In the genomic region with DNA sequence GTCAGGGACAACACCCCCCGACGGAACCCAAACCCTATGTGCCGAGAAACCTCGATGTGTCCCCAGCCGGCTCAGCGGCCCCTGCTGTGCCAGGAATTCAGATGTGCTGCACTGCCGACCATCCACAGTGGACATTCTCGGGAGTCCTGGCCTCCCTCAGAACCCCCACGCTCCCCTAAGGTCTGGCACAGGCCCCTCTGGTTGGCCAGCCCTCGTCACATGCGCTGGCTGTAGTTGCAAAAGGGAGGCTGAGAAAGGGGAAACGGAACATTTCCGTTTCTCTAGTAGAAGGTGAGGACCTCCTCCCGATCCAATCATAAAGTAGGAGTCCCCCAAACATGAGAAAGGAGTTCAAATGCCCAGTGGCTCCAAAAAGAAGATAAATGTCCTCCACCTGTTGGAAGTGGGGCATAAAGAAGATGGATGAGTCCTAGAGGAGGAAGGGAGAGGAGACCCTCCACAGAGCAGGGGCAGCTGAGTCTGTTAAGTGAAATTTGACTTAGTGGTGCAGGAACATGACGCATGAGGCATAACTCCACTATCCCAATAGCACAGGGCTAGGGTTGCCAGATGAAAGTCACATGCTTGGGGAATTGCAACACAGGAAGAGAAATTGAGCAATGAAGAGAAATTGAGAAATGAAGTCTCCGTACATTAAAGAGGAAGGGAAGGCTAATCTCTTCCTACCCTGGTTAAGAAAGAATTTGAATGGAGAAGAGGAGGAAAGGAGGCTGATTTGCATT, we compare ENCODE assay signal across 8 cellular contexts. TPM values are rescaled to one million over a fixed set of nuclear protein-coding genes. Genes with fewer than 3 reads are reported as not detected.
A peak's percentile ranks its signal among the peaks of the same experiment; 100 is the strongest.
DNase-seq lines count a peak whose midpoint lies in the region; ATAC-seq and TF ChIP-seq lines count a peak whose summit lies in the region.

No MANE protein-coding gene starts in this region.

- DNase-seq in A673 (ENCODE audit: low spot score) (peak; percentile 92), MG63 (peak; percentile 60), dedifferentiated amniotic fluid mesenchymal stem cell (ENCODE audit: extremely low spot score) (peak; percentile 96), lung microvascular endothelial cell (ENCODE audit: low read depth in 2 of 2) (peak; percentile 85 to 93), type B pancreatic cell (ENCODE audit: extremely low spot score, unreplicated experiment) (no peak)

- peaks cover 19% of the 10 kb centered on the region for H3K4me1 ChIP-seq in A673 (ENCODE audit: insufficient read depth, low read length, poor library complexity, severe bottlenecking)

- H3K9me3 ChIP-seq in A673 (ENCODE audit: low read depth, low read length, poor library complexity, severe bottlenecking) (no peaks in the 10 kb centered on the region), MG63 (no peaks in the 10 kb centered on the region)

- peak overlapping the region; percentile 70 for H3K27ac ChIP-seq in A673 (ENCODE audit: low read depth, low read length, poor library complexity, severe bottlenecking)

- H3K36me3 ChIP-seq in A673 (ENCODE audit: insufficient read depth, low read length, poor library complexity, severe bottlenecking) (no peaks in the 10 kb centered on the region), MG63 (no peaks in the 10 kb centered on the region)

- CTCF ChIA-PET in A673 (lab: Charles Lee) = interaction anchor here (0.8 to 1.1 kb wide), 3 partner anchors 88 to 407 kb away, joined by 3 to 8 read pairs (median 5); no protein-coding TSS in a partner anchor

- H3K4me1 Mint-ChIP-seq in type B pancreatic cell (ENCODE audit: unreplicated experiment) = peaks cover 34% of the 10 kb centered on the region

- intact Hi-C loops in A673 (cut with micrococcal nuclease; ENCODE audit: unreplicated experiment) = loop anchor here (1.0 to 2.0 kb wide), 2 partner anchors 50 to 89 kb away; partner anchors contain the start of gene WSB1

- POLR2A ChIA-PET in A673 (lab: Charles Lee; ENCODE audit: low non-redundant PET) = no interaction called here

- H3K4me3 ChIP-seq in A673 (ENCODE audit: low read depth, low read length, poor library complexity, severe bottlenecking) (peak overlapping the region; percentile 9), MG63 (peak overlapping the region; percentile 19; the same call in 1 of the 2 replicates)

- H3K27ac Mint-ChIP-seq in type B pancreatic cell = peak overlapping the region; percentile 99

- no peak for ATAC-seq in GM18520 (IDR thresholded peaks at IDR 0.05; ENCODE audit: unreplicated experiment)
- no peak for ATAC-seq in HG03520 (IDR thresholded peaks at IDR 0.05; ENCODE audit: unreplicated experiment)
- ATAC-seq in GM19351 (IDR thresholded peaks at IDR 0.05; ENCODE audit: unreplicated experiment) = no peak

- no peaks in the 10 kb centered on the region for H3K27me3 ChIP-seq in A673 (replicated peaks; ENCODE audit: insufficient read depth, low read depth, low read length, poor library complexity)
- H3K27me3 ChIP-seq in MG63 = no peaks in the 10 kb centered on the region

- no peaks in the 10 kb centered on the region for H3K27me3 Mint-ChIP-seq in type B pancreatic cell

- no peaks in the 10 kb centered on the region for H3K9me3 Mint-ChIP-seq in type B pancreatic cell

- no TSS peak for BruUV-seq in A673 (replicated peaks; lab: Mats Ljungman, UMichigan)

- TF ChIP-seq CTCF in A673 (conservative IDR thresholded peaks at IDR 0.05; ENCODE audit: low read depth, low read length) (no peak), type B pancreatic cell (conservative IDR thresholded peaks at IDR 0.05) (no peak)

- no peak overlapping the region for H3K4me3 Mint-ChIP-seq in type B pancreatic cell

- H3K36me3 Mint-ChIP-seq in type B pancreatic cell = no peaks in the 10 kb centered on the region

RNA-seq across cellular contexts. Expression of gene WSB1, which starts 49.3 kb away (rescaled TPM):
- 114 and 120 TPM in 2 replicates for total RNA-seq in A673 (2021)
- 46.4 and 76.4 TPM in 2 replicates for total RNA-seq in MG63 (2014; rRNA removed; shearing (Covaris generic); ENCODE audit: low replicate concordance)
- 276 and 293 TPM in 2 replicates for total RNA-seq in lung microvascular endothelial cell
- 259 and 270 TPM in 2 replicates for total RNA-seq in type B pancreatic cell (ENCODE audit: low replicate concordance)
